8 cellular contexts compared by ENCODE assay signal in the genomic region with DNA sequence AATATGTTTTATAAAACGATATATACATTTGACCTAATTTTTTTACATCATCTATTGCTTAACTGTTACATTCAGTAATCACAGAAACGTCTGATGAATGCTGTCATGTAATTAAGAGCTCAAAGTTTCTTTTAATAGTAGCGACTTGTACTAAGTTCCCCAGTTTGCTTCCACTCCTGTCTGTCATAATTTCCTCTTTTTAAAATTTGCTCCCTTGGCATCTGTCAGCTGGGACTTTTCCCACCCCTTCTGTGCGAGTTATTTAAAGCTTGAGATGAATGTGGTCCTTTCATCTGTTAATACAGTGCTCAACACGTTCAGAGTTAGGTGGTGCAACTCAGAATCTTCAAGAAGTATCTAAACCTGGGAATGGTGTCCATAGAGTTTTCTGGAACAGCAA. TPM values are rescaled to one million over a fixed set of nuclear protein-coding genes. Genes with fewer than 3 reads are reported as not detected.
DNase-seq lines count a peak whose midpoint lies in the region; ATAC-seq and TF ChIP-seq lines count a peak whose summit lies in the region.

No MANE protein-coding gene starts in this region.

- no peak for DNase-seq in activated CD4-positive, alpha-beta T cell treated with anti-CD3 and anti-CD28 coated beads for 36 hours
- no peak for DNase-seq in activated CD4-positive, alpha-beta T cell treated with anti-CD3 and anti-CD28 coated beads, Interleukin-2, amount 50 U/mL, for 4 hours
- peak; percentile 25 for DNase-seq in fibroblast of villous mesenchyme (ENCODE audit: low read depth)
- no peak for DNase-seq in gastrocnemius medialis
- DNase-seq in NCI-H2227 (lab: John Stamatoyannopoulos, UW; ENCODE audit: unreplicated experiment) = no peak
- no peak for DNase-seq in AG20443 (ENCODE audit: low spot score)

- H3F3A ChIP-seq in SU-DHL-6 (ENCODE audit: insufficient read depth) = 0 out of 2 replicates have a peak, but pooled peaks cover 2% of the 10 kb centered on the region

- intact Hi-C loops in activated CD4-positive, alpha-beta T cell treated with anti-CD3 and anti-CD28 coated beads for 36 hours (cut with DNase I, micrococcal nuclease) = loop anchor here (1.0 to 10.0 kb wide), 9 partner anchors 60 to 1685 kb away; partner anchors contain the start of genes ADH5 (in 1 of the 2), DNAJB14 (in 1 of the 2), EIF4E (in 1 of the 2) and TRMT10A (in 1 of the 2)
- intact Hi-C loops in gastrocnemius medialis (cut with DNase I; ENCODE audit: low total_unique reads) = loop anchor here (5.0 kb wide), 1 partner anchor 665 kb away; the partner anchor contains the start of gene EIF4E

- peaks cover 50% of the 10 kb centered on the region for H3K79me2 ChIP-seq in SU-DHL-6 (ENCODE audit: insufficient read depth, low read length)

- peaks cover 4% of the 10 kb centered on the region for H3K9me3 Mint-ChIP-seq in activated CD4-positive, alpha-beta T cell treated with anti-CD3 and anti-CD28 coated beads for 36 hours (ENCODE audit: low read depth)

- no peak for TF ChIP-seq CTCF in SU-DHL-6 (IDR thresholded peaks at IDR 0.05; ENCODE audit: insufficient read depth, low read length, poor library complexity, severe bottlenecking)
- no peak for TF ChIP-seq CTCF in fibroblast of villous mesenchyme (IDR thresholded peaks at IDR 0.05; ENCODE audit: insufficient read depth, low read depth, low read length)
- TF ChIP-seq CTCF in gastrocnemius medialis (IDR thresholded peaks at IDR 0.05 in 4 of 5, conservative IDR thresholded peaks at IDR 0.05 in 1 of 5) = no peak

- ATAC-seq in activated CD4-positive, alpha-beta T cell treated with anti-CD3 and anti-CD28 coated beads for 36 hours = no peak
- no peak for ATAC-seq in gastrocnemius medialis
- ATAC-seq in HG02588 (IDR thresholded peaks at IDR 0.05; ENCODE audit: unreplicated experiment) = no peak

- H3K4me1 Mint-ChIP-seq in activated CD4-positive, alpha-beta T cell treated with anti-CD3 and anti-CD28 coated beads for 36 hours = peaks cover 49% of the 10 kb centered on the region

- peak overlapping the region; percentile 75 for H3K4me2 ChIP-seq in SU-DHL-6 (ENCODE audit: low read depth, low read length, poor library complexity, severe bottlenecking)

- in situ Hi-C loops in gastrocnemius medialis (cut with MboI; ENCODE audit: low sequenced_read_pairs in 4 of 4) = loop anchor here in 1 of 4 donors (10.0 to 25.0 kb wide), 3 partner anchors 118 to 650 kb away; partner anchors contain the start of genes STPG2 and TSPAN5

- CTCF ChIA-PET in activated CD4-positive, alpha-beta T cell treated with anti-CD3 and anti-CD28 coated beads for 36 hours (lab: Charles Lee) = interaction anchor here (0.5 to 1.7 kb wide), 4 partner anchors 22 to 145 kb away, joined by 3 to 6 read pairs (median 4); no protein-coding TSS in a partner anchor

- no peaks in the 10 kb centered on the region for H3K27me3 Mint-ChIP-seq in activated CD4-positive, alpha-beta T cell treated with anti-CD3 and anti-CD28 coated beads for 36 hours

- peaks cover 16% of the 10 kb centered on the region for H3K36me3 Mint-ChIP-seq in activated CD4-positive, alpha-beta T cell treated with anti-CD3 and anti-CD28 coated beads for 36 hours (ENCODE audit: low read depth)

- peak overlapping the region; percentile 91 for H3K4me3 Mint-ChIP-seq in activated CD4-positive, alpha-beta T cell treated with anti-CD3 and anti-CD28 coated beads for 36 hours

- H4K20me1 ChIP-seq in SU-DHL-6 (ENCODE audit: low read depth, low read length) = no peaks in the 10 kb centered on the region

- POLR2A ChIA-PET in activated CD4-positive, alpha-beta T cell treated with anti-CD3 and anti-CD28 coated beads for 36 hours (lab: Charles Lee) = interaction anchor here (0.5 to 1.1 kb wide), 2 partner anchors 118 to 1132 kb away, joined by 4 to 9 read pairs; partner anchors contain the start of gene STPG2

- peak overlapping the region; percentile 70 for H3K9ac ChIP-seq in SU-DHL-6 (ENCODE audit: low read length)

- no peaks in the 10 kb centered on the region for H3K9me2 ChIP-seq in SU-DHL-6 (replicated peaks; ENCODE audit: insufficient read depth, low read length)

- H3K36me3 ChIP-seq in SU-DHL-6 (ENCODE audit: low read length) (no peaks in the 10 kb centered on the region), gastrocnemius medialis (no peaks in the 10 kb centered on the region)

- H3K27ac ChIP-seq in SU-DHL-6 (ENCODE audit: low read depth, low read length) (no peak overlapping the region), gastrocnemius medialis (peak overlapping the region; percentile 84 to 99 (median 93))

- H3K4me3 ChIP-seq in SU-DHL-6 (ENCODE audit: insufficient read depth, low read length, poor library complexity, severe bottlenecking) (peak overlapping the region; percentile 72), fibroblast of villous mesenchyme (ENCODE audit: low read depth, low read length) (peak overlapping the region; percentile 92), gastrocnemius medialis (peak overlapping the region; percentile 69 to 98 (median 96))

- no peak for TF ChIP-seq POLR2A in gastrocnemius medialis (IDR thresholded peaks at IDR 0.05)

- H3K9me3 ChIP-seq in SU-DHL-6 (ENCODE audit: insufficient read depth, low read length) = no peaks in the 10 kb centered on the region
- no peaks in the 10 kb centered on the region for H3K9me3 ChIP-seq in gastrocnemius medialis

- peak overlapping the region; percentile 93 for H3K27ac Mint-ChIP-seq in activated CD4-positive, alpha-beta T cell treated with anti-CD3 and anti-CD28 coated beads for 36 hours

- H2AFZ ChIP-seq in SU-DHL-6 (ENCODE audit: low read depth, low read length, severe bottlenecking) = no peak overlapping the region

- H3K27me3 ChIP-seq in SU-DHL-6 (ENCODE audit: low read length) (no peaks in the 10 kb centered on the region), gastrocnemius medialis (no peaks in the 10 kb centered on the region)

- H3K4me1 ChIP-seq in gastrocnemius medialis = peaks cover 19% of the 10 kb centered on the region in 2 donors

RNA-seq across cellular contexts. Expression of gene RAP1GDS1, which starts 1.2 kb away (rescaled TPM):
- 10 to 100 TPM; 41.4 to 50.5 TPM for total RNA-seq in activated CD4-positive, alpha-beta T cell treated with anti-CD3 and anti-CD28 coated beads for 36 hours
- total RNA-seq in fibroblast of villous mesenchyme (78.6 and 82.5 TPM in 2 replicates), gastrocnemius medialis (1 to 10 TPM; 5.9 to 8.6 (median 8.2) TPM)
